1 cellular context compared by ENCODE assay signal in the genomic region with DNA sequence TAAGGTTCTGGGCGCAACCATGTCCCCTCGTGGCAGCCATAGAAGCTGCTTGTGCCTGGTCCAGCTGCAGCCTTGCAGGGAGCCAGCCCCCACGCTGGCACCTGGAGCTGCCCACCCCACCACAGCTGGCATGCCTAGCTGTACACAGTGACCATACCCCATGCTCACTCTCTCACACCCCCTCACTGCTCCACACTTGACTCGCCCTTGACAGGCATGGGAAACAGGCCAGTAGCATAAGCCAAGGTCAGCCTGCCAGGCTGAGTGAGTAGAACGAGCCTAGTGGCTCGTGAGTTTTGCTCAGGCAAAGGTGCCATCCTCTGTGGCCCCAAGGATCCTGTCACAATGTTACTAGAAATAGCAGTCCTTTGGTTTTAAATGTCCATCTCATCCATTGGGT.
TF ChIP-seq lines count a peak whose summit lies in the region.

No MANE protein-coding gene starts in this region.

TF ChIP-seq in HepG2, 621 proteins besides CTCF, POLR2A, EP300 and RAD21:
- no peak for TF ChIP-seq CBFB (CRISPR knock-in tag; IDR thresholded peaks at IDR 0.05)
- no peak for TF ChIP-seq KLF11 (CRISPR knock-in tag; IDR thresholded peaks at IDR 0.05)
- TF ChIP-seq, protein P1, sequence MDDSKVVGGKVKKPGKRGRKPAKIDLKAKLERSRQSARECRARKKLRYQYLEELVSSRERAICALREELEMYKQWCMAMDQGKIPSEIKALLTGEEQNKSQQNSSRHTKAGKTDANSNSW (CRISPR knock-in tag; IDR thresholded peaks at IDR 0.05; ENCODE audit: borderline replicate concordance): no peak
- TF ChIP-seq STAT5B (CRISPR knock-in tag; IDR thresholded peaks at IDR 0.05): no peak
- no peak for TF ChIP-seq ZNF264 (CRISPR knock-in tag; IDR thresholded peaks at IDR 0.05)
- no peak for TF ChIP-seq ATF7 (IDR thresholded peaks at IDR 0.05)
- TF ChIP-seq ATF7 (CRISPR knock-in tag; IDR thresholded peaks at IDR 0.05): no peak
- TF ChIP-seq ELF1 (CRISPR knock-in tag; IDR thresholded peaks at IDR 0.05): no peak
- no peak for TF ChIP-seq SETDB1 (CRISPR knock-in tag; IDR thresholded peaks at IDR 0.05; ENCODE audit: borderline replicate concordance)
- no peak for TF ChIP-seq CREM (IDR thresholded peaks at IDR 0.05)
- no peak for TF ChIP-seq CREM (CRISPR knock-in tag; IDR thresholded peaks at IDR 0.05)
- no peak for TF ChIP-seq SALL1 (CRISPR knock-in tag; IDR thresholded peaks at IDR 0.05)
- TF ChIP-seq PAWR (CRISPR knock-in tag; IDR thresholded peaks at IDR 0.05; ENCODE audit: borderline replicate concordance): no peak
- no peak for TF ChIP-seq ZNF83 (CRISPR knock-in tag; IDR thresholded peaks at IDR 0.05; ENCODE audit: borderline replicate concordance)
- no peak for TF ChIP-seq ZNF292 (CRISPR knock-in tag; IDR thresholded peaks at IDR 0.05; ENCODE audit: borderline replicate concordance, low read depth)
- no peak for TF ChIP-seq ZSCAN12 (CRISPR knock-in tag; IDR thresholded peaks at IDR 0.05)
- TF ChIP-seq, protein P2, sequence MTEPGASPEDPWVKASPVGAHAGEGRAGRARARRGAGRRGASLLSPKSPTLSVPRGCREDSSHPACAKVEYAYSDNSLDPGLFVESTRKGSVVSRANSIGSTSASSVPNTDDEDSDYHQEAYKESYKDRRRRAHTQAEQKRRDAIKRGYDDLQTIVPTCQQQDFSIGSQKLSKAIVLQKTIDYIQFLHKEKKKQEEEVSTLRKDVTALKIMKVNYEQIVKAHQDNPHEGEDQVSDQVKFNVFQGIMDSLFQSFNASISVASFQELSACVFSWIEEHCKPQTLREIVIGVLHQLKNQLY (CRISPR knock-in tag; IDR thresholded peaks at IDR 0.05): no peak
- TF ChIP-seq MAFK (conservative IDR thresholded peaks at IDR 0.05 in 1 of 2, IDR thresholded peaks at IDR 0.05 in 1 of 2; ENCODE audit: low read length in 2 of 2): no peak
- TF ChIP-seq ZSCAN9 (CRISPR knock-in tag; IDR thresholded peaks at IDR 0.05; ENCODE audit: borderline replicate concordance): no peak
- TF ChIP-seq FOSL2 (CRISPR knock-in tag; IDR thresholded peaks at IDR 0.05): no peak
